ENCODE assay signal across 1 cellular context in the genomic region with DNA sequence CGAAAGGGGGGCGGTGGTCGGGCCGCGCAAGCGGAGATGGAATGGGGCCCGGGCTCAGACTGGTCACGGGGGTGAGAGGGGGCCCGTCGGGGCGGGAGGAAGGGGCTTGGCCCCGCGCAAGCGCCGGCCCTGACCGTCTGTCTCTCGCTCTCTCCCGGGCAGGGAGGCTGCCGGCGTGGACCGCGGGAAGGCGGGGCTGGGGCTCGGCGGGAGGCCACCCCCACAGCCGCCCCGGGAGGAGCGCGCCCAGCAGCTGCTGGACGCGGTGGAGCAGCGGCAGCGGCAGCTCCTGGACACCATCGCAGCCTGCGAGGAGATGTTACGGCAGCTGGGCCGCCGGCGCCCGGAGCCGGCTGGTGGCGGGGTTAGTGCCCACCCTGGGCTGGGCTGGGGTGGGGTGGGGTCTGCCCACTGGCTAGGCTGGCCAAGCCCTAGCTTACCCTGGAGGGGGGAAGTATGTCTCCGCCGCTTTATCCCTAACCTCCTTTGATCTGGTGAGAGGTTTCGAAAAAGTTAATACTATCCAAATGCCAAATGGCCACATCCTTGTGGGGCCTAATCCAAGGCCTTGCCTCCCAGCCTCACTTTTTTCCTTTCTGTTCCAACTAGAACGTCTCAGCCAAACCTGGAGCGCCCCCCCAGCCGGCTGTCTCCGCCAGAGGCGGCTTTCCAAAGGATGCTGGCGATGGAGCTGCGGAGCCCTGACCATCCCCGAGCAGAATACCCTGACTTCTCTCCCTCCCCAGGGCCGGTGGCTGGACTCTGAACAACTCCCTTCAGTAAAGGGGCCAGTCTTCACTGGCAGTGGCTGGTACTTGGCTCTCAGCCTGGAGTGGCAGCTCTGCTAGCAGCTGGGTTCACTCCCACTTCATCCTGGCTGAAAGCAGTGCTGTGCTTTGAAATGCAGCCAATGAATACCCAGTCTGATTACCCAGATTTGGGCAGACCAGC.
TF ChIP-seq lines count a peak whose summit lies in the region.

No MANE protein-coding gene starts in this region.

TF ChIP-seq in H1, 55 proteins besides CTCF, POLR2A, EP300 and RAD21:
- TF ChIP-seq BRCA1 (IDR thresholded peaks at IDR 0.05; ENCODE audit: low read depth, low read length) (no peak), SIN3A (conservative IDR thresholded peaks at IDR 0.05 in 1 of 2, IDR thresholded peaks at IDR 0.05 in 1 of 2; ENCODE audit: low read depth in 1 of 2, low read length in 2 of 2) (0 out of 4 replicates have a peak, but pooled peaks have one; percentile 14 to 18), NRF1 (IDR thresholded peaks at IDR 0.05; ENCODE audit: low read depth, low read length) (peak; percentile 24; the same call in 1 of the 2 replicates), KDM4A (IDR thresholded peaks at IDR 0.05; ENCODE audit: low read depth, low read length, severe bottlenecking) (peak; percentile 78), NANOG (IDR thresholded peaks at IDR 0.05; ENCODE audit: insufficient read depth, low read depth, low read length, poor library complexity, severe bottlenecking) (no peak), ASH2L (IDR thresholded peaks at IDR 0.05; ENCODE audit: low read length) (peak; percentile 62), RXRA (IDR thresholded peaks at IDR 0.05; ENCODE audit: insufficient read depth, low read depth, low read length) (no peak)
- TF ChIP-seq, protein P1, sequence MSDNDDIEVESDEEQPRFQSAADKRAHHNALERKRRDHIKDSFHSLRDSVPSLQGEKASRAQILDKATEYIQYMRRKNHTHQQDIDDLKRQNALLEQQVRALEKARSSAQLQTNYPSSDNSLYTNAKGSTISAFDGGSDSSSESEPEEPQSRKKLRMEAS (IDR thresholded peaks at IDR 0.05), result peak; percentile 1; the same call in 1 of the 2 replicates
